In the genomic region with DNA sequence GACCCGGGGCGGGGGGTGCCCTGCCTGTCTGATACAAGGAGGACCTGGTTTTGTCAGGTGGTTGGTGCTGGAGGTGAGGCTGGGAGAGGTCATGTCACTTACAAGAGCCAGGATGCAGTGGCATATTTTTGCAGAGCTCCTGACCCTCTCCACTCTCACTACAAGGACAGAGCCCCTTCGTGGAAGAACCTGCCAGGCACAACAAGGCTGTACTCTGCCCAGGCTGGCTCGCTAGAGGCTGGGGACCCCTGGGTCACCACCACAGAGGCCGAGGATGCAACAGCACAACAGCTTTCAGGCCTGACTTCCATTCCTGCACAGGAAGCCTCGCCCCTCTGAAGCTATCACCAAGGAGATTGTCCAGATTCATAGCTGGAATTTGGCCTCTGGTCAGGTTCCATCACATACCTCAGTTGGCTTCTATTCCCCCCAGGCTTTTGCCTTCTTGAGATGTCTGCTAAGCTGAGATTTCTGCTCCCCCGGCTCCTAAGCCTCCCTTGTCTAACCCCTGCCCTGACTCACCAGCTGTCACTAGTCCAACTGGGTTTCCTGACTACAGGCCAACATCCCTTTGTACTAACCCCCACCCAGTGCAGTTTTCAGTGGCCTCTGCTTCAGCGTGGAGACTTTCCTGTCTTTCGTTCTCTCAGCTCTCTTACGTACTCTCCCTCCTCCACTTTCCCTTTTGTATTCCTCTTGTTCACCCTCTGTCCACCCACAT, we compare ENCODE assay signal across 9 cellular contexts.
A peak's percentile ranks its signal among the peaks of the same experiment; 100 is the strongest.
DNase-seq lines count a peak whose midpoint lies in the region; ATAC-seq, FAIRE-seq and TF ChIP-seq lines count a peak whose summit lies in the region.
"Had no signal": no experiment of that assay in that cellular context is flagged by ENCODE, and none has a peak within 500 bp of the region (broad histone marks: within the 10 kb centered on the region; RNA-seq: fewer than 3 reads in every experiment).

No MANE protein-coding gene starts in this region.

- H3K27me3 ChIP-seq in bronchial epithelial cell (ENCODE audit: control insufficient read depth, insufficient read depth, low read length), result no peaks in the 10 kb centered on the region
- no peaks in the 10 kb centered on the region for H3K27me3 ChIP-seq in spleen (replicated peaks in 1 of 7)

- WGBS in spleen, 5 donors, result 65 to 73% (median 67%) methylated on average over 10 of the region's 10 CpGs

- peaks cover 2% of the 10 kb centered on the region for H3K36me3 ChIP-seq in bronchial epithelial cell (ENCODE audit: control insufficient read depth, insufficient read depth, low read length)
- H3K36me3 ChIP-seq in spleen, result peaks cover 0 to 56% (median under 1%) of the 10 kb centered on the region in 6 donors

- no peak for TF ChIP-seq CTCF in HFF-Myc (IDR thresholded peaks at IDR 0.05; ENCODE audit: low read depth, low read length, missing control alignments)
- TF ChIP-seq CTCF in bronchial epithelial cell (IDR thresholded peaks at IDR 0.05; ENCODE audit: insufficient read depth, low read length, severe bottlenecking), result no peak
- TF ChIP-seq CTCF in spleen (IDR thresholded peaks at IDR 0.05 in 8 of 11, conservative IDR thresholded peaks at IDR 0.05 in 3 of 11), result no peak

- peaks cover 0 to 23% (median 12%) of the 10 kb centered on the region in 6 donors for H3K4me1 ChIP-seq in spleen

- intact Hi-C loops in spleen (cut with DNase I; ENCODE audit: low total_unique reads), result no loop called here

- no peaks in the 10 kb centered on the region for H3K9me3 ChIP-seq in spleen

- no peak for TF ChIP-seq POLR2A in spleen (IDR thresholded peaks at IDR 0.05)

- no peak for ATAC-seq in GM19324 (IDR thresholded peaks at IDR 0.05; ENCODE audit: low FRiP score, unreplicated experiment)

- FAIRE-seq in bronchial epithelial cell (lab: Jason Lieb, UNC), result no peak

- no peak overlapping the region for H3K4me3 ChIP-seq in HFF-Myc (replicated peaks; ENCODE audit: low read depth, low read length)
- H3K4me3 ChIP-seq in bronchial epithelial cell (ENCODE audit: low read depth, low read length), result no peak overlapping the region
- no peak overlapping the region for H3K4me3 ChIP-seq in spleen

- DNase-seq in HFF-Myc (ENCODE audit: extremely low read depth, low read depth) (peak; percentile 76), bronchial epithelial cell (ENCODE audit: low read depth) (peak; percentile 86), left kidney (ENCODE audit: low read depth, low spot score) (peak; percentile 49), spleen (no peak), UCSD-AML1 (lab: John Stamatoyannopoulos, UW; ENCODE audit: unreplicated experiment) (no peak), NCI-H1092 (lab: John Stamatoyannopoulos, UW) (no peak), NCI-H1930 (lab: John Stamatoyannopoulos, UW) (no peak)
- DNase-seq: activated CD4-positive, alpha-beta T cell treated with anti-CD3 and anti-CD28 coated beads for 48 hours had no signal

- H3K27ac ChIP-seq in spleen, result peak overlapping the region in 7 of 8 donors; percentile 0 to 70 (median 58)

Comparison
In these comparisons a context has a peak if more than half of its experiments do, and no peak if none do; other contexts are left out.
1. DNase-seq: peak in HFF-Myc (single experiment), bronchial epithelial cell (single experiment) and left kidney (single experiment); none in spleen (single experiment), UCSD-AML1 (single experiment), NCI-H1092 (single experiment) and NCI-H1930 (0 of 2).